9 cellular contexts compared by ENCODE assay signal in the genomic region with DNA sequence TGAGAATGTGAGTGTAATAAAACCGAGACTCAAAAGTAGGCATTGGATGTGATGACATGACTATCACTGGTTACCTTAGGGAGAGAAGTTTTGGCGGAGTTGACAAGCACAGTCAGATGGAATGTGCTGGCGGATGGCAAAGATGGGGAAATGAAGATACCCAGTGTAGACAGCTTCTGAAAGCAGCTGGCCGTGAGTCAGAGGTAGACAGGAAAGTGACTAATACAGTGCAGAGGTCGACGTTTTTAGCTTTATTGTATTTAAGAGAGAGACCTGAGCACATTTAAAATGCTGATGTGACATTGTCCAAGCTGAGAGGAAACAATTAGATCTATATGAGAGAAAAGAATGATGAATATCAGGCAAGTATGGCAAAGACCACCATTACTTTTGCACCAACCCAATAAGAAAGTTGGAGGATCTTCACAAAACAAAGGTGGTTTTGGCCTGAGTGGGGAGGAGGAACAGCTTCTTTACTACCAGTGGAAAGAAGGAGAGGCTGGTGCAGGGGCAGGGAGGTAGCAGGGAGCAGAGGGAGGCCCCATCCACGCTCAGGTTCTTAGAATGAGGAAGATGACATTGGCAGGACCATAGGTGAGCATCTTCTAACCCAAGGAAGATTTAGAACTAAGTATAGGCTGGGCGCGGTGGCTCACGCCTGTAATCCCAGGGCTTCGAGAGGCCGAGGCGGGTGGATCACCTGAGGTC. TPM values are rescaled to one million over a fixed set of nuclear protein-coding genes. Genes with fewer than 3 reads are reported as not detected.
DNase-seq lines count a peak whose midpoint lies in the region; ATAC-seq and TF ChIP-seq lines count a peak whose summit lies in the region.
"Had no signal": no experiment of that assay in that cellular context is flagged by ENCODE, and none has a peak within 500 bp of the region (broad histone marks: within the 10 kb centered on the region; RNA-seq: fewer than 3 reads in every experiment).

No MANE protein-coding gene starts in this region.

- no peaks in the 10 kb centered on the region for H3K27me3 ChIP-seq in right atrium auricular region
- H3K27me3 ChIP-seq in left ventricle myocardium inferior (ENCODE audit: low read depth), result peaks cover 3% of the 10 kb centered on the region
- no peaks in the 10 kb centered on the region for H3K27me3 ChIP-seq in upper lobe of left lung
- no peaks in the 10 kb centered on the region for H3K27me3 ChIP-seq in sigmoid colon
- peaks cover 0 to 8% (median 2%) of the 10 kb centered on the region in 3 donors for H3K27me3 ChIP-seq in psoas muscle (ENCODE audit: insufficient read depth in 3 of 3, low read length in 2 of 3)

- POLR2A ChIA-PET in RWPE1 (lab: Yijun Ruan, JAX; ENCODE audit: low non-redundant PET), result no interaction called here

- ATAC-seq in upper lobe of left lung (ENCODE audit: low FRiP score in 2 of 2) (peak; percentile 27 to 83), HG03521 (IDR thresholded peaks at IDR 0.05; ENCODE audit: unreplicated experiment) (no peak), psoas muscle (no peak)

- no peaks in the 10 kb centered on the region for H3K36me3 ChIP-seq in right atrium auricular region
- H3K36me3 ChIP-seq in left ventricle myocardium inferior, result no peaks in the 10 kb centered on the region
- H3K36me3 ChIP-seq in upper lobe of left lung, result no peaks in the 10 kb centered on the region
- no peaks in the 10 kb centered on the region for H3K36me3 ChIP-seq in sigmoid colon
- H3K36me3 ChIP-seq in psoas muscle (ENCODE audit: insufficient read depth in 1 of 2, low read depth in 1 of 2), result no peaks in the 10 kb centered on the region

- TF ChIP-seq EP300 in upper lobe of left lung (IDR thresholded peaks at IDR 0.05) (peak in 1 of 4 donors; percentile 20), sigmoid colon (IDR thresholded peaks at IDR 0.05) (no peak)

- CTCF ChIA-PET in RWPE1 (lab: Yijun Ruan, JAX), result interaction anchor here (0.9 kb wide), 1 partner anchor 32 kb away, joined by 3 read pairs; no protein-coding TSS in a partner anchor

- intact Hi-C loops in left ventricle myocardium inferior (cut with micrococcal nuclease) (no loop called here), sigmoid colon (cut with DNase I) (no loop called here), psoas muscle (cut with DNase I) (no loop called here)

- no peak overlapping the region for H3K27ac ChIP-seq in right atrium auricular region
- no peak overlapping the region for H3K27ac ChIP-seq in left ventricle myocardium inferior (replicated peaks)
- H3K27ac ChIP-seq in RWPE1, result peak overlapping the region; percentile 78
- H3K27ac ChIP-seq in upper lobe of left lung, result no peak overlapping the region
- no peak overlapping the region for H3K27ac ChIP-seq in sigmoid colon
- H3K27ac ChIP-seq in psoas muscle, result no peak overlapping the region

- TF ChIP-seq POLR2A in upper lobe of left lung (IDR thresholded peaks at IDR 0.05) (no peak), sigmoid colon (IDR thresholded peaks at IDR 0.05) (no peak)

- no peak for TF ChIP-seq CTCF in right atrium auricular region (IDR thresholded peaks at IDR 0.05)
- no peak for TF ChIP-seq CTCF in left ventricle myocardium inferior (IDR thresholded peaks at IDR 0.05; ENCODE audit: borderline replicate concordance)
- no peak for TF ChIP-seq CTCF in RWPE1 (conservative IDR thresholded peaks at IDR 0.05; ENCODE audit: low read depth)
- no peak for TF ChIP-seq CTCF in upper lobe of left lung (IDR thresholded peaks at IDR 0.05)
- no peak for TF ChIP-seq CTCF in sigmoid colon (IDR thresholded peaks at IDR 0.05)
- TF ChIP-seq CTCF in psoas muscle (IDR thresholded peaks at IDR 0.05), result no peak

- H3K9me3 ChIP-seq in right atrium auricular region, result no peaks in the 10 kb centered on the region
- no peaks in the 10 kb centered on the region for H3K9me3 ChIP-seq in left ventricle myocardium inferior (replicated peaks)
- no peaks in the 10 kb centered on the region for H3K9me3 ChIP-seq in upper lobe of left lung
- H3K9me3 ChIP-seq in sigmoid colon, result no peaks in the 10 kb centered on the region
- H3K9me3 ChIP-seq in psoas muscle, result no peaks in the 10 kb centered on the region

- H3K4me3 ChIP-seq in right atrium auricular region, result no peak overlapping the region
- no peak overlapping the region for H3K4me3 ChIP-seq in left ventricle myocardium inferior
- no peak overlapping the region for H3K4me3 ChIP-seq in upper lobe of left lung
- H3K4me3 ChIP-seq in sigmoid colon, result no peak overlapping the region
- no peak overlapping the region for H3K4me3 ChIP-seq in psoas muscle

- H3K4me1 ChIP-seq in right atrium auricular region (no peaks in the 10 kb centered on the region), left ventricle myocardium inferior (no peaks in the 10 kb centered on the region), upper lobe of left lung (no peaks in the 10 kb centered on the region), sigmoid colon (no peaks in the 10 kb centered on the region), psoas muscle (no peaks in the 10 kb centered on the region)

- DNase-seq in right atrium auricular region (ENCODE audit: low spot score) (peak; percentile 57), left ventricle myocardium inferior (no peak), RWPE1 (ENCODE audit: low spot score) (peak; percentile 92), glomerular visceral epithelial cell (ENCODE audit: extremely low spot score) (peak; percentile 85), upper lobe of left lung (peak in 1 of 2 donors; percentile 59), sigmoid colon (no peak), psoas muscle (no peak)
- DNase-seq: NCI-H345 had no signal

- 69 to 77% methylated on average over 13 of the region's 13 CpGs for WGBS in upper lobe of left lung, 2 donors
- WGBS in sigmoid colon, 2 donors, result 74 to 77% methylated on average over 13 of the region's 13 CpGs
- 75 to 78% (median 77%) methylated on average over 13 of the region's 13 CpGs for WGBS in psoas muscle, 3 donors

RNA-seq across cellular contexts. Expression of gene KCNIP1, which starts 36.7 kb away (rescaled TPM):
- not detected for total RNA-seq in right atrium auricular region
- 0.16 TPM for total RNA-seq in left ventricle myocardium inferior
- 1 to 10 TPM in 5 of 6 donors, not detected in 1; 1.9 to 3.3 (median 2.9) TPM for total RNA-seq in upper lobe of left lung
- 1 to 10 TPM in 3 of 4 donors, under 1 TPM in 1; 0.49 to 2.8 (median 1.3) TPM for total RNA-seq in sigmoid colon
- polyA plus RNA-seq in sigmoid colon, result under 1 TPM in 1 of 3 donors, not detected in 2; 0.28 TPM
- total RNA-seq in psoas muscle, result not detected
- under 1 TPM in 1 of 3 donors, not detected in 2; 0.03 TPM for polyA plus RNA-seq in psoas muscle

Comparison
In these comparisons a context has a peak if more than half of its experiments do, and no peak if none do; other contexts are left out.
1. DNase-seq: peak in right atrium auricular region (single experiment), RWPE1 (single experiment) and glomerular visceral epithelial cell (single experiment); none in left ventricle myocardium inferior (single experiment), sigmoid colon (single experiment) and psoas muscle (0 of 2).
2. ATAC-seq: peak in upper lobe of left lung (2 of 2); none in HG03521 (single experiment) and psoas muscle (0 of 4).